Comparison of ENCODE assay signal across 8 cellular contexts in genomic region chr11:116791002-116791812, GRCh38. TPM values are rescaled to one million over a fixed set of nuclear protein-coding genes. Genes with fewer than 3 reads are reported as not detected.
DNase-seq lines count a peak whose midpoint lies in the region; ATAC-seq, FAIRE-seq and TF ChIP-seq lines count a peak whose summit lies in the region.

No MANE protein-coding gene starts in this region.

- H3K27ac ChIP-seq in A549, result peak overlapping the region; percentile 26 to 66; a peak in 2 of 6 replicates

- no peaks in the 10 kb centered on the region for H3K9me3 ChIP-seq in A549

- no peak for FAIRE-seq in A549 (lab: Jason Lieb, UNC)

- no peaks in the 10 kb centered on the region for H3K27me3 Mint-ChIP-seq in central memory CD8-positive, alpha-beta T cell

- peak; percentile 64 to 69 for TF ChIP-seq RAD21 in A549 (conservative IDR thresholded peaks at IDR 0.05 in 1 of 2, IDR thresholded peaks at IDR 0.05 in 1 of 2)

- ATAC-seq in A549 (peak; percentile 68 to 85), HG03196 (IDR thresholded peaks at IDR 0.05; ENCODE audit: unreplicated experiment) (no peak)
- ATAC-seq in central memory CD8-positive, alpha-beta T cell (replicated peaks; ENCODE audit: extremely low read depth, poor library complexity, severe bottlenecking), result peak; percentile 34

- CTCF ChIA-PET in A549 (lab: Yijun Ruan, JAX), result interaction anchor here (0.5 to 8.8 kb wide), 38 partner anchors 8 to 439 kb away, joined by 3 to 114 read pairs (median 4); partner anchors contain the start of genes APOA1, APOC3 and PAFAH1B2

- no peaks in the 10 kb centered on the region for H3K9me3 Mint-ChIP-seq in central memory CD8-positive, alpha-beta T cell

- H3K4me3 ChIP-seq in A549, result no peak overlapping the region

- H3K4me1 Mint-ChIP-seq in central memory CD8-positive, alpha-beta T cell, result peaks cover 24% of the 10 kb centered on the region

- peak overlapping the region; percentile 34 for H3K4me3 Mint-ChIP-seq in central memory CD8-positive, alpha-beta T cell

- POLR2A ChIA-PET in A549 (lab: Yijun Ruan, JAX), result interaction anchor here (0.6 to 2.2 kb wide), 3 partner anchors 45 to 441 kb away, joined by 3 to 10 read pairs (median 3); partner anchors contain the start of genes PCSK7 and RNF214

- peak overlapping the region; percentile 73 for H3K4me2 ChIP-seq in A549

- H3K27ac Mint-ChIP-seq in central memory CD8-positive, alpha-beta T cell (ENCODE audit: low read depth), result no peak overlapping the region

- no peak for TF ChIP-seq POLR2A in A549 (IDR thresholded peaks at IDR 0.05; ENCODE audit: low read length)

- peaks cover 10% of the 10 kb centered on the region; the same call in 1 of the 3 replicates for H3K4me1 ChIP-seq in A549

- WGBS in A549 (ENCODE audit: missing lambda C conversion rate), result 42% methylated on average over 7 of the region's 31 CpGs

- peak; percentile 69 for TF ChIP-seq CTCF in A549 (IDR thresholded peaks at IDR 0.05)
- peak; percentile 75 for TF ChIP-seq CTCF in GM20000 (IDR thresholded peaks at IDR 0.05; ENCODE audit: extremely low read depth, missing control alignments)

- peak; percentile 49 to 79 for DNase-seq in A549 (ENCODE audit: low read depth in 1 of 2, low spot score in 1 of 2)
- peak; percentile 90 for DNase-seq in GM20000 (ENCODE audit: low spot score)
- peak; percentile 40 for DNase-seq in NCI-H345 treated with DMSO at 0.1 percent for 48 hours (lab: John Stamatoyannopoulos, UW; ENCODE audit: unreplicated experiment)
- peak; percentile 65 to 76 for DNase-seq in activated CD4-positive, alpha-beta T cell treated with anti-CD3 and anti-CD28 coated beads for 4 hours
- DNase-seq in central memory CD8-positive, alpha-beta T cell (ENCODE audit: low spot score in 2 of 2), result peak; percentile 64 to 75
- DNase-seq in kidney tubule cell (ENCODE audit: low spot score), result peak; percentile 64
- DNase-seq in stimulated activated CD4-positive, alpha-beta T cell treated with anti-CD3 and anti-CD28 coated beads, Interleukin-1b, Interleukin-23, amount 100 ng/mL, for 48 hours, result peak; percentile 71

- H3K36me3 Mint-ChIP-seq in central memory CD8-positive, alpha-beta T cell (ENCODE audit: insufficient read depth), result peaks cover 7% of the 10 kb centered on the region

- no peak for TF ChIP-seq EP300 in A549 (IDR thresholded peaks at IDR 0.05)

TF ChIP-seq in A549, 52 proteins besides CTCF, POLR2A, EP300 and RAD21:
- no peak for TF ChIP-seq PBX3 (IDR thresholded peaks at IDR 0.05)
- TF ChIP-seq SMC3 (IDR thresholded peaks at IDR 0.05), result peak; percentile 74
- no peak for TF ChIP-seq ATOH8 (CRISPR knock-in tag; IDR thresholded peaks at IDR 0.05; ENCODE audit: low read depth)

RNA-seq across cellular contexts. Expression of gene APOA5, which starts 0.5 kb away (rescaled TPM):
- polyA plus RNA-seq in A549 (2011; rRNA removed), result not detected in 2 replicates
- polyA plus RNA-seq in A549 (2012; cell fraction: cytosol; rRNA removed), result not detected in 2 replicates
- polyA plus RNA-seq in A549 (2012; cell fraction: nucleus; rRNA removed), result not detected in 2 replicates
- not detected in 3 replicates for polyA plus RNA-seq in A549 (2017; fragmentation: RNase III; extraction: RNeasy Plus Mini Kit Qiagen cat#74134 plus additional on column Dnase treatment)
- not detected in 2 replicates for polyA minus RNA-seq in A549 (2011; rRNA and poly(A)+ RNA removed)

RNA-seq across cellular contexts. Expression of gene ZPR1, which starts 3.4 kb away (rescaled TPM):
- polyA plus RNA-seq in A549 (2011; rRNA removed) (65.6 and 77.5 TPM in 2 replicates), A549 (2017; fragmentation: RNase III; extraction: RNeasy Plus Mini Kit Qiagen cat#74134 plus additional on column Dnase treatment) (42.2 to 49.0 TPM (median 44.1 TPM) in 3 replicates)
- 28.6 and 32.9 TPM in 2 replicates for polyA plus RNA-seq in A549 (2012; cell fraction: cytosol; rRNA removed)
- 18.8 and 25.2 TPM in 2 replicates for polyA plus RNA-seq in A549 (2012; cell fraction: nucleus; rRNA removed)
- 48.3 and 58.4 TPM in 2 replicates for polyA minus RNA-seq in A549 (2011; rRNA and poly(A)+ RNA removed)

RNA-seq across cellular contexts. Expression of gene BUD13, which starts 18.4 kb away (rescaled TPM):
- polyA plus RNA-seq in A549 (2011; rRNA removed) (12.6 and 16.2 TPM in 2 replicates), A549 (2017; fragmentation: RNase III; extraction: RNeasy Plus Mini Kit Qiagen cat#74134 plus additional on column Dnase treatment) (9.8 to 10.9 TPM (median 9.8 TPM) in 3 replicates)
- polyA plus RNA-seq in A549 (2012; cell fraction: cytosol; rRNA removed), result 8.7 and 9.7 TPM in 2 replicates
- polyA plus RNA-seq in A549 (2012; cell fraction: nucleus; rRNA removed), result 6.7 and 9.8 TPM in 2 replicates
- polyA minus RNA-seq in A549 (2011; rRNA and poly(A)+ RNA removed), result 18.2 and 19.2 TPM in 2 replicates

RNA-seq across cellular contexts. Expression of gene APOA4, which starts 31.9 kb away (rescaled TPM):
- polyA plus RNA-seq in A549 (2011; rRNA removed) (not detected in 2 replicates), A549 (2017; fragmentation: RNase III; extraction: RNeasy Plus Mini Kit Qiagen cat#74134 plus additional on column Dnase treatment) (not detected in 3 replicates)
- polyA plus RNA-seq in A549 (2012; cell fraction: cytosol; rRNA removed), result not detected in 2 replicates
- not detected in 2 replicates for polyA plus RNA-seq in A549 (2012; cell fraction: nucleus; rRNA removed)
- polyA minus RNA-seq in A549 (2011; rRNA and poly(A)+ RNA removed), result not detected in 2 replicates

RNA-seq across cellular contexts. Expression of gene APOC3, which starts 38.5 kb away (rescaled TPM):
- polyA plus RNA-seq in A549 (2011; rRNA removed) (not detected in 2 replicates), A549 (2017; fragmentation: RNase III; extraction: RNeasy Plus Mini Kit Qiagen cat#74134 plus additional on column Dnase treatment) (not detected in 3 replicates)
- not detected in 2 replicates for polyA plus RNA-seq in A549 (2012; cell fraction: cytosol; rRNA removed)
- polyA plus RNA-seq in A549 (2012; cell fraction: nucleus; rRNA removed), result not detected in 2 replicates
- polyA minus RNA-seq in A549 (2011; rRNA and poly(A)+ RNA removed), result not detected in 2 replicates

Comparison
In these comparisons a context has a peak if more than half of its experiments do, and no peak if none do; other contexts are left out.
1. DNase-seq: peak in every context shown above with its lines; median percentile 90 in GM20000; 71 in stimulated activated CD4-positive, alpha-beta T cell treated with anti-CD3 and anti-CD28 coated beads, Interleukin-1b, Interleukin-23, amount 100 ng/mL, for 48 hours; 70 in activated CD4-positive, alpha-beta T cell treated with anti-CD3 and anti-CD28 coated beads for 4 hours; 70 in central memory CD8-positive, alpha-beta T cell; 64 in A549; 64 in kidney tubule cell; 40 in NCI-H345 treated with DMSO at 0.1 percent for 48 hours.